Comparison of ENCODE assay signal across 8 cellular contexts in the genomic region with DNA sequence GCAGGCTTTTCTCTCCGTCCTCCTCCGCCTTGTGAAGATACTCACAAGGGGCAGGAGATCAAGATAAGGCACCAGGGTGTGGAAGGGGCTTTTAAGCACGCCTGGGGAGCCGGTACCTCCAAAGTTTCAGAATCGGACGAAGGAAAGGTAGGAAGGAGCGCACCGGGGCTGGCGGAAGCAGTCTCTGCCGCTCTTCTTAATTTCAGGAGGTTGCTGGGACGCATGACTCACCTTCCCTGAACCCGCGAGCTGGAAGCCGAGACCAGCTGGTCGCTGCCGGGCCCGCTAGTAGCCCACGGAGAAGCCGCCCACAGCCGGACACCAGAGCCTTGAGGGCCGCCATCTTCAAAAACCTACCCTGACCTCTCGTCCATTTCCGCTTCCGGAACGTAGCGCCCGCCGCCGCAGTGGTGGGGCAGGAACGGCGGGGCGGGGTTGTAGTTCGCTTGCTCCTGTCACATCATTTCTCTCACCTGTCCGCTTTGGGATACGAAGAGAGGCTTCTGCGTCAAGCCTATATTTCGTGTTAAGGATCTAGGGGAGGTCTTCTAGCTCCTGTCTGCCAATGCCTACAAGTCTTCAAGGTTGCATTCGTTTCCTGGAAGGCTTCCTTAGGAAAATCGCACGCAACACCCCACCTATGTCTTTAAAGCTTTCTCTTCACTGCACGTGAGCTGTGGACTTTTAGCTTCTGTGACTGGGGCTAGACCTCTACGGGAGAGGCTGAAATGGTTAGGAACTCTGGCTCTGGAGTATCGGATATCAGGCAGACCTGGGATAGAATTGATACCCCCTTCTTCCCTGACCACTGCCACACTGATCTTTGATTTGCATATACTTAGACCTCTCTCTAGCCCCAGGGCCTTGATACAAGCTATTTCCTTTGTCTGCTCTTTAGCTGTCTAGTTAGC. TPM values are rescaled to one million over a fixed set of nuclear protein-coding genes. Genes with fewer than 3 reads are reported as not detected.
A peak's percentile ranks its signal among the peaks of the same experiment; 100 is the strongest.
DNase-seq lines count a peak whose midpoint lies in the region; FAIRE-seq and TF ChIP-seq lines count a peak whose summit lies in the region.

A gene (minus strand): TSS at position 355 of the 911 bp plus-strand sequence. CDS start 12 bp downstream, at position 343.

- TF ChIP-seq EP300 in suprapubic skin (IDR thresholded peaks at IDR 0.05): no peak

- H3K4me2 ChIP-seq in Loucy (ENCODE audit: low read depth, low read length, poor library complexity, severe bottlenecking): peak within 1 kb of the TSS; percentile 95

- H3K4me1 ChIP-seq in Loucy (ENCODE audit: insufficient read depth, low read length, poor library complexity, severe bottlenecking) (peaks cover 48% of the 10 kb centered on the region), suprapubic skin (peaks cover 20% of the 10 kb centered on the region)

- peak within 1 kb of the TSS; percentile 90 for H3K9ac ChIP-seq in Loucy (ENCODE audit: low read depth, low read length, poor library complexity, severe bottlenecking)
- H3K9ac ChIP-seq in SK-N-MC (ENCODE audit: insufficient read length): peak within 1 kb of the TSS; percentile 80

- peak within 1 kb of the TSS; percentile 94 for H3K4me3 ChIP-seq in Loucy (ENCODE audit: low read length, poor library complexity, severe bottlenecking)
- H3K4me3 ChIP-seq in SK-N-MC: peak within 1 kb of the TSS; percentile 81
- peak within 1 kb of the TSS; percentile 90 for H3K4me3 ChIP-seq in suprapubic skin

- H3K9me2 ChIP-seq in Loucy (replicated peaks; ENCODE audit: low read depth, low read length): no peaks in the 10 kb centered on the region

- intact Hi-C loops in activated naive CD4-positive, alpha-beta T cell treated with anti-CD3 and anti-CD28 coated beads for 36 hours (cut with micrococcal nuclease): loop anchor here (1.0 to 2.0 kb wide), 5 partner anchors 20 to 82 kb away; a partner anchor contains a TSS

- peak; percentile 92 for DNase-seq in G401 (ENCODE audit: low spot score)
- DNase-seq in H54 (ENCODE audit: insufficient read length, low spot score): peak; percentile 94
- DNase-seq in SK-N-MC (ENCODE audit: low read depth, low spot score): no peak
- DNase-seq in activated naive CD4-positive, alpha-beta T cell treated with anti-CD3 and anti-CD28 coated beads for 36 hours: peak; percentile 90
- DNase-seq in germinal center (ENCODE audit: low spot score): peak; percentile 84
- DNase-seq in occipital lobe (lab: John Stamatoyannopoulos, UW): peak; percentile 81
- peak; percentile 89 to 91 for DNase-seq in suprapubic skin (ENCODE audit: low spot score in 2 of 2)

- peak; percentile 83 for TF ChIP-seq POLR2A in H54 (IDR thresholded peaks at IDR 0.05; ENCODE audit: low read depth, low read length)
- TF ChIP-seq POLR2A in suprapubic skin (IDR thresholded peaks at IDR 0.05): peak in 1 of 2 donors; percentile 35

- no peaks in the 10 kb centered on the region; the same call in 1 of the 2 replicates for H3K36me3 ChIP-seq in Loucy (ENCODE audit: insufficient read depth, low read length)
- H3K36me3 ChIP-seq in SK-N-MC (ENCODE audit: insufficient read depth, low read length): peaks cover 2% of the 10 kb centered on the region
- no peaks in the 10 kb centered on the region for H3K36me3 ChIP-seq in suprapubic skin

- FAIRE-seq in H54 (lab: Jason Lieb, UNC): no peak

- 1% methylated on average over 33 of the region's 43 CpGs for WGBS in suprapubic skin

- H2AFZ ChIP-seq in Loucy (ENCODE audit: low read length): peak within 1 kb of the TSS; percentile 99

- H3K27me3 Mint-ChIP-seq in activated naive CD4-positive, alpha-beta T cell treated with anti-CD3 and anti-CD28 coated beads for 36 hours (ENCODE audit: low read depth): peaks cover 3% of the 10 kb centered on the region

- H3K79me2 ChIP-seq in Loucy (ENCODE audit: insufficient read depth, low read length): peaks cover 54% of the 10 kb centered on the region

- H3K9me3 Mint-ChIP-seq in activated naive CD4-positive, alpha-beta T cell treated with anti-CD3 and anti-CD28 coated beads for 36 hours: no peaks in the 10 kb centered on the region

- CTCF ChIA-PET in activated naive CD4-positive, alpha-beta T cell treated with anti-CD3 and anti-CD28 coated beads for 36 hours (lab: Charles Lee): interaction anchor here (0.6 to 1.6 kb wide), 5 partner anchors 18 to 313 kb away, joined by 3 to 8 read pairs (median 4); no protein-coding TSS in a partner anchor

- H3K9me3 ChIP-seq in Loucy (ENCODE audit: insufficient read depth, low read depth, low read length): no peaks in the 10 kb centered on the region
- no peaks in the 10 kb centered on the region for H3K9me3 ChIP-seq in SK-N-MC (ENCODE audit: low read depth, low read length)
- H3K9me3 ChIP-seq in suprapubic skin: no peaks in the 10 kb centered on the region

- in situ Hi-C loops in G401 (cut with HindIII; ENCODE audit: low sequenced_read_pairs): no loop called here

- peak within 1 kb of the TSS; percentile 92 for H3K4me3 Mint-ChIP-seq in activated naive CD4-positive, alpha-beta T cell treated with anti-CD3 and anti-CD28 coated beads for 36 hours

- H4K20me1 ChIP-seq in Loucy (ENCODE audit: insufficient read depth, low read length, poor library complexity, severe bottlenecking): peaks cover 27% of the 10 kb centered on the region

- H3K27ac ChIP-seq in SK-N-MC (no peak within 1 kb of the TSS), suprapubic skin (peak within 1 kb of the TSS; percentile 76)

- H3K27me3 ChIP-seq in Loucy (ENCODE audit: insufficient read depth, low read length, poor library complexity, severe bottlenecking) (peaks cover 46% of the 10 kb centered on the region), suprapubic skin (peaks cover 12% of the 10 kb centered on the region)

- H3K4me1 Mint-ChIP-seq in activated naive CD4-positive, alpha-beta T cell treated with anti-CD3 and anti-CD28 coated beads for 36 hours (ENCODE audit: low read depth): peaks cover 42% of the 10 kb centered on the region

- peak within 1 kb of the TSS; percentile 81 for H3K27ac Mint-ChIP-seq in activated naive CD4-positive, alpha-beta T cell treated with anti-CD3 and anti-CD28 coated beads for 36 hours

- H3F3A ChIP-seq in Loucy (ENCODE audit: low read depth): no peaks in the 10 kb centered on the region

- TF ChIP-seq CTCF in Loucy (conservative IDR thresholded peaks at IDR 0.05; ENCODE audit: low read length) (no peak), suprapubic skin (IDR thresholded peaks at IDR 0.05) (no peak)

- no peaks in the 10 kb centered on the region for H3K36me3 Mint-ChIP-seq in activated naive CD4-positive, alpha-beta T cell treated with anti-CD3 and anti-CD28 coated beads for 36 hours (ENCODE audit: low read depth)

RNA-seq across cellular contexts. Expression of the gene that starts here (rescaled TPM):
- total RNA-seq in G401 (2014; rRNA removed; shearing (Covaris generic)): 70.5 and 89.4 TPM in 2 replicates
- 10 to 100 TPM; 47.8 to 50.2 TPM for total RNA-seq in activated naive CD4-positive, alpha-beta T cell treated with anti-CD3 and anti-CD28 coated beads for 36 hours
- total RNA-seq in occipital lobe (11.7 TPM), suprapubic skin (10 to 100 TPM; 43.6 to 59.0 (median 48.6) TPM)
